8 cellular contexts compared by ENCODE assay signal in genomic region chr2:228048838-228049490, GRCh38.
A peak's percentile ranks its signal among the peaks of the same experiment; 100 is the strongest.
DNase-seq lines count a peak whose midpoint lies in the region; ATAC-seq and TF ChIP-seq lines count a peak whose summit lies in the region.

No MANE protein-coding gene starts in this region.

- peak; percentile 74 for ATAC-seq in GM21723 (IDR thresholded peaks at IDR 0.05; ENCODE audit: unreplicated experiment)
- no peak for ATAC-seq in GM19452 (IDR thresholded peaks at IDR 0.05; ENCODE audit: unreplicated experiment)

- H3K9me3 Mint-ChIP-seq in MCF 10A (ENCODE audit: unreplicated experiment) = no peaks in the 10 kb centered on the region

- H3K4me1 Mint-ChIP-seq in MCF 10A (ENCODE audit: insufficient read depth, unreplicated experiment) = peaks cover 7% of the 10 kb centered on the region

- intact Hi-C loops in MCF 10A (cut with micrococcal nuclease) = loop anchor here (1.0 to 10.0 kb wide), 5 partner anchors 112 to 1668 kb away; no protein-coding TSS in a partner anchor

- CTCF ChIA-PET in MCF 10A (lab: Yijun Ruan, JAX) = interaction anchor here (0.6 to 4.7 kb wide), 15 partner anchors 9 to 618 kb away, joined by 3 to 43 read pairs (median 4); no protein-coding TSS in a partner anchor

- no TSS peak for BruUV-seq in MCF 10A (replicated peaks; lab: Mats Ljungman, UMichigan)

- peak; percentile 47 for TF ChIP-seq CTCF in MCF 10A (IDR thresholded peaks at IDR 0.05; ENCODE audit: unreplicated experiment)

- H3K27ac Mint-ChIP-seq in MCF 10A (ENCODE audit: low read depth, unreplicated experiment) = no peak overlapping the region

- H3K36me3 Mint-ChIP-seq in MCF 10A (ENCODE audit: insufficient read depth, unreplicated experiment) = peaks cover 7% of the 10 kb centered on the region

- no peak overlapping the region for H3K4me3 Mint-ChIP-seq in MCF 10A (ENCODE audit: unreplicated experiment)

- peaks cover 30% of the 10 kb centered on the region for H3K27me3 Mint-ChIP-seq in MCF 10A (ENCODE audit: insufficient read depth, unreplicated experiment)

- POLR2A ChIA-PET in MCF 10A (lab: Yijun Ruan, JAX) = interaction anchor here (0.6 to 1.3 kb wide), 6 partner anchors 22 to 616 kb away, joined by 3 to 6 read pairs (median 3); no protein-coding TSS in a partner anchor

- DNase-seq in COR-L47 (lab: John Stamatoyannopoulos, UW) (peak; percentile 22), NCI-H2029 (lab: John Stamatoyannopoulos, UW) (peak; percentile 22), MCF 10A (ENCODE audit: unreplicated experiment) (peak; percentile 89), kidney glomerular epithelial cell (lab: John Stamatoyannopoulos, UW) (peak; percentile 48), GM19238 (ENCODE audit: insufficient read length, low spot score) (no peak), mesenteric fat pad (ENCODE audit: low spot score) (no peak)

Comparison
In these comparisons a context has a peak if more than half of its experiments do, and no peak if none do; other contexts are left out.
1. DNase-seq: peak in COR-L47 (single experiment), NCI-H2029 (single experiment), MCF 10A (single experiment) and kidney glomerular epithelial cell (single experiment); none in GM19238 (single experiment) and mesenteric fat pad (single experiment).